ENCODE assay signal across 1 cellular context in the genomic region with DNA sequence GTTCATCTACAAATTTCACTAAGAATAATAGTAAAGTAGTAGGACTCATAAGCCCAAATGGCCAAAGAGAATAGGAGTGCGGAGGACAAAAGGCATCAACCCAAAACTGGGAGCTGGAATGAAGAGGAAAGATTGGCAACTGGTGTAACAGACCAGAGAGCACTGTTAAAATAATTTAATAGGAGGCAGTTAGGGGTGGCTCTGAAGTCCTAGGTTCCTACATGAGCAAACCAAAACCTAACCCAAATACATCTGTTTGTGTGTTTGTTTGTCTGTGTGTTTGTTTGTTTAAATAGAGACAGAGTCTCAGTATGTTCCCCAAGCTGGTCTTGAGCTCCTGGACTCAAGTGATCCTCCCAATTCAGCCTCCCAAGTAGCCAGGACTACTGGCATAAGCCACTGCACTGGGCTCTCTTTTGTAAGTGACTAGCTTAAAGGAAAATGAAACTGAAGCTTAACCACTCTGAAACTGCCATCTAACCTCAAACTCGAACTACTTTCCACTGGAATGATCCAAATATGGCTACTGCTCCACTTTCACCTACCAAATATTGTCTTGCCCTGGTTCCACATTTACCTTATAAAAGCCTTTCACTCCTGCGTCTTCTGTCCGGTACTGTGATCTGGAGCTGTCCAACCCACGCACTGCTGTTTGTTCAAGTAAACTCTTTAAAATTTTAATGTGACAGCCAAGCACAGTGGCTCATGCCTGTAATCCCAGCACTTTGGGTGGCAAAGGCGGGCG.
TF ChIP-seq lines count a peak whose summit lies in the region.

No MANE protein-coding gene starts in this region.

TF ChIP-seq in HEK293, 187 proteins besides CTCF, POLR2A, EP300 and RAD21 (continued from another document):
- peak; percentile 64; the same call in 1 of the 2 replicates for TF ChIP-seq REST (tag by site-specific recombination; IDR thresholded peaks at IDR 0.05)
- no peak for TF ChIP-seq ZNF544 (tag by site-specific recombination; IDR thresholded peaks at IDR 0.05)
TF ChIP-seq in HEK293: peak in this region for 1.
